9 cellular contexts compared by ENCODE assay signal in genomic region chr20:25318471-25319240, GRCh38.
DNase-seq lines count a peak whose midpoint lies in the region; ATAC-seq and TF ChIP-seq lines count a peak whose summit lies in the region.
"Had no signal": no experiment of that assay in that cellular context is flagged by ENCODE, and none has a peak within 500 bp of the region (broad histone marks: within the 10 kb centered on the region; RNA-seq: fewer than 3 reads in every experiment).

No MANE protein-coding gene starts in this region.

- TF ChIP-seq CTCF in OCI-LY3 (IDR thresholded peaks at IDR 0.05; ENCODE audit: low read depth, low read length) (no peak), omental fat pad (IDR thresholded peaks at IDR 0.05) (no peak)

- H3K36me3 ChIP-seq in OCI-LY3 (replicated peaks; ENCODE audit: low read depth, low read length), result peaks cover 13% of the 10 kb centered on the region

- H3K4me1 ChIP-seq in OCI-LY3 (ENCODE audit: low read length), result peaks cover 26% of the 10 kb centered on the region
- H3K4me1 ChIP-seq: parathyroid adenoma had no signal

- no peak overlapping the region for H2AFZ ChIP-seq in OCI-LY3 (ENCODE audit: low read depth, low read length)
- H2AFZ ChIP-seq: parathyroid adenoma had no signal

- H3K9ac ChIP-seq in OCI-LY3 (ENCODE audit: low read length), result peak overlapping the region; percentile 42; the same call in 1 of the 2 replicates
- H3K9ac ChIP-seq: parathyroid adenoma had no signal

- peak overlapping the region; percentile 59 for H3K4me3 ChIP-seq in OCI-LY3 (ENCODE audit: low read length)

- peak overlapping the region; percentile 70 for H3K27ac ChIP-seq in OCI-LY3 (ENCODE audit: low read length)
- H3K27ac ChIP-seq: parathyroid adenoma had no signal

- DNase-seq in omental fat pad (ENCODE audit: low spot score), result peak; percentile 5
- no peak for DNase-seq in stimulated activated CD4-positive, alpha-beta T cell treated with anti-CD3 and anti-CD28 coated beads, Interleukin-2, amount 100 ng/mL, for 48 hours
- DNase-seq in stimulated activated naive CD4-positive, alpha-beta T cell (lab: John Stamatoyannopoulos, UW), result no peak
- DNase-seq in NCI-H1105 treated with DMSO at 0.1 percent for 48 hours (lab: John Stamatoyannopoulos, UW), result no peak
- DNase-seq in AML-193 (lab: John Stamatoyannopoulos, UW), result no peak

- H3K79me2 ChIP-seq in OCI-LY3 (ENCODE audit: low read length), result peaks cover 4% of the 10 kb centered on the region; the same call in 1 of the 2 replicates

- no peaks in the 10 kb centered on the region for H3K9me3 ChIP-seq in OCI-LY3 (ENCODE audit: insufficient read depth, low read length)

- peak overlapping the region; percentile 84 for H3K4me2 ChIP-seq in OCI-LY3 (ENCODE audit: low read length)

- H3K27me3 ChIP-seq in OCI-LY3 (ENCODE audit: low read depth, low read length), result no peaks in the 10 kb centered on the region

- ATAC-seq in GM19023 (IDR thresholded peaks at IDR 0.05; ENCODE audit: unreplicated experiment) (peak; percentile 92), HG02798 (IDR thresholded peaks at IDR 0.05; ENCODE audit: poor library complexity, unreplicated experiment) (peak; percentile 92), omental fat pad (ENCODE audit: low FRiP score) (no peak)

- H4K20me1 ChIP-seq in OCI-LY3 (ENCODE audit: insufficient read depth, low read length), result no peaks in the 10 kb centered on the region
